ENCODE assay signal across 1 cellular context in genomic region chr9:131701789-131702337, GRCh38.
TF ChIP-seq lines count a peak whose summit lies in the region.

No MANE protein-coding gene starts in this region.

TF ChIP-seq in IMR-90, 13 proteins besides CTCF, POLR2A, EP300 and RAD21 (continued from another document):
- TF ChIP-seq USF2 (IDR thresholded peaks at IDR 0.05; ENCODE audit: low read depth, low read length): no peak
- TF ChIP-seq BHLHE40 (IDR thresholded peaks at IDR 0.05; ENCODE audit: low read depth, low read length): no peak
- TF ChIP-seq CEBPB (IDR thresholded peaks at IDR 0.05; ENCODE audit: low read depth, low read length): no peak
- TF ChIP-seq RFX5 (IDR thresholded peaks at IDR 0.05; ENCODE audit: low read depth, low read length): no peak
- no peak for TF ChIP-seq SMC3 (IDR thresholded peaks at IDR 0.05; ENCODE audit: low read depth, low read length)
- no peak for TF ChIP-seq FOS (IDR thresholded peaks at IDR 0.05; ENCODE audit: low read depth, low read length)
- TF ChIP-seq CHD1 (IDR thresholded peaks at IDR 0.05; ENCODE audit: low read depth, low read length): no peak
- TF ChIP-seq MXI1 (IDR thresholded peaks at IDR 0.05; ENCODE audit: borderline replicate concordance, low read depth, low read length): no peak
TF ChIP-seq in IMR-90: peak in this region for 0.
